9 cellular contexts compared by ENCODE assay signal in the genomic region with DNA sequence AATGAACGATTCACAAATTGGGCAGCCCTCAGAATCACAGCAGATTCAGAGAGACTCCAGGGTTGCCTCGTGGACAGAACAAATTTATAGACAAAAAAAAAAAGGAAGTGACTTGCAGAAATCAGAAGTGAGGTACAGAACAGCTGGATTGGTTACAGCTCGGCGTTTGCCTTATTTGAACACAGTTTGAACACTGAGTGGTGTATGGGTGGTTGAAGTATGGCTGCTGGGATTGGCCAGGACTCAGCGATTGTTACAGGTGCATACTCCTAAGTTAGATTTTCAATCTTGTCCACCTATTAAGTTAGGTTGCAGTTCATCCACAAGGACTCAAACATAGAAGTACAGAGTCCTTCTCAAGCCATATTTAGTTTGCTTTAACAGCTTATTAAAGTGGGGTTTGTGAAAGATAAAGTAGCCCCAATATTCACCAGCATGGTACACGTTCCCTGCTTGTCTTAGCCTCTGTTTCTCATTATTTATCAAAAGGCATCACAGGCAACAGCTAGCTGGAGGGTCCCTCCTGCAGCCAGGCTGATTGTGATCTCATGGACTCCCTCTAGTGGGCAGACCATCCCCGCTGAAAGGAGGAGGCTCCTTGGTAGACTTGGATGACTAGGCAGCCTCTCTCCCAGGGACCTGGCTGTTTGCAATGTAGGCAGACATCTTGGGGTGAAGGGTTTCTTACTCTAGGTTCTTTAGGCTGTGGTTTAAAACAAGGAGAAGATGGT. TPM values are rescaled to one million over a fixed set of nuclear protein-coding genes. Genes with fewer than 3 reads are reported as not detected.
DNase-seq lines count a peak whose midpoint lies in the region; ATAC-seq and TF ChIP-seq lines count a peak whose summit lies in the region.
"Had no signal": no experiment of that assay in that cellular context is flagged by ENCODE, and none has a peak within 500 bp of the region (broad histone marks: within the 10 kb centered on the region; RNA-seq: fewer than 3 reads in every experiment).

No MANE protein-coding gene starts in this region.

- H3K27ac ChIP-seq in KMS-11 (no peak overlapping the region), SU-DHL-6 (ENCODE audit: low read depth, low read length) (no peak overlapping the region), left lung (no peak overlapping the region)

- H3K79me2 ChIP-seq in KMS-11 (ENCODE audit: insufficient read depth, low read depth) (no peaks in the 10 kb centered on the region), SU-DHL-6 (ENCODE audit: insufficient read depth, low read length) (no peaks in the 10 kb centered on the region)

- H3K4me1 ChIP-seq in KMS-11 (ENCODE audit: low read depth, poor library complexity, severe bottlenecking): no peaks in the 10 kb centered on the region
- H3K4me1 ChIP-seq in left lung: no peaks in the 10 kb centered on the region

- no peaks in the 10 kb centered on the region for H3F3A ChIP-seq in SU-DHL-6 (ENCODE audit: insufficient read depth)

- H4K20me1 ChIP-seq in KMS-11 (ENCODE audit: insufficient read depth) (no peaks in the 10 kb centered on the region), SU-DHL-6 (ENCODE audit: low read depth, low read length) (no peaks in the 10 kb centered on the region)

- intact Hi-C loops in left lung (cut with DNase I): no loop called here

- H3K27me3 ChIP-seq in KMS-11 (ENCODE audit: insufficient read depth, low read depth) (no peaks in the 10 kb centered on the region), SU-DHL-6 (ENCODE audit: low read length) (no peaks in the 10 kb centered on the region), left lung (no peaks in the 10 kb centered on the region)

- H3K36me3 ChIP-seq in KMS-11 (ENCODE audit: insufficient read depth): no peaks in the 10 kb centered on the region
- H3K36me3 ChIP-seq in SU-DHL-6 (ENCODE audit: low read length): peaks cover 3% of the 10 kb centered on the region; the same call in 1 of the 2 replicates
- no peaks in the 10 kb centered on the region for H3K36me3 ChIP-seq in left lung

- H3K4me2 ChIP-seq in KMS-11 (no peak overlapping the region), SU-DHL-6 (ENCODE audit: low read depth, low read length, poor library complexity, severe bottlenecking) (no peak overlapping the region)

- DNase-seq in NCI-H510A treated with DMSO at 0.1 percent for 48 hours (lab: John Stamatoyannopoulos, UW) (peak; percentile 3), NCI-H510A (lab: John Stamatoyannopoulos, UW) (no peak), cardiac fibroblast (ENCODE audit: low read depth in 2 of 2) (peak; percentile 78 to 80), left lung (no peak)
- DNase-seq in stimulated activated CD8-positive, alpha-beta memory T cell treated with anti-CD3 and anti-CD28 coated beads, Interleukin-12 subunit alpha, Interleukin-12 subunit beta, amount 100 ng/mL, for 24 hours (ENCODE audit: extremely low read depth): peak; percentile 11

- ATAC-seq in left lung: peak; percentile 96
- no peak for ATAC-seq in GM19467 (IDR thresholded peaks at IDR 0.05; ENCODE audit: unreplicated experiment)

- no peak overlapping the region for H3K4me3 ChIP-seq in KMS-11 (IDR thresholded peaks at IDR 0.05; ENCODE audit: insufficient read depth, low read depth, low read length)
- no peak overlapping the region for H3K4me3 ChIP-seq in SU-DHL-6 (ENCODE audit: insufficient read depth, low read length, poor library complexity, severe bottlenecking)
- no peak overlapping the region for H3K4me3 ChIP-seq in cardiac fibroblast (replicated peaks in 1 of 2; ENCODE audit: low read depth in 2 of 2, low read length in 2 of 2)
- no peak overlapping the region for H3K4me3 ChIP-seq in left lung

- H2AFZ ChIP-seq in KMS-11 (ENCODE audit: low read depth) (no peak overlapping the region), SU-DHL-6 (ENCODE audit: low read depth, low read length, severe bottlenecking) (no peak overlapping the region)

- H3K9ac ChIP-seq in KMS-11 (no peak overlapping the region), SU-DHL-6 (ENCODE audit: low read length) (no peak overlapping the region)

- H3K9me2 ChIP-seq in SU-DHL-6 (replicated peaks; ENCODE audit: insufficient read depth, low read length): no peaks in the 10 kb centered on the region

- peak; percentile 77 for TF ChIP-seq CTCF in KMS-11 (conservative IDR thresholded peaks at IDR 0.05; ENCODE audit: low read depth, low read length)
- TF ChIP-seq CTCF in SU-DHL-6 (IDR thresholded peaks at IDR 0.05; ENCODE audit: insufficient read depth, low read length, poor library complexity, severe bottlenecking): peak; percentile 56
- peak; percentile 88 for TF ChIP-seq CTCF in cardiac fibroblast (IDR thresholded peaks at IDR 0.05; ENCODE audit: low read depth, low read length)
- TF ChIP-seq CTCF in left lung (IDR thresholded peaks at IDR 0.05): peak; percentile 62 to 71

- H3K9me3 ChIP-seq in SU-DHL-6 (ENCODE audit: insufficient read depth, low read length) (peaks cover 15% of the 10 kb centered on the region; the same call in 1 of the 2 replicates), left lung (peaks cover 0 to 14% of the 10 kb centered on the region in 2 donors)

RNA-seq across cellular contexts. Expression of gene ALDH1L1, which starts 17.6 kb away (rescaled TPM):
- total RNA-seq in left lung: 1 to 10 TPM in 1 of 2 donors, under 1 TPM in 1; 0.90 to 1.8 TPM
- total RNA-seq: CD8-positive, alpha-beta memory T cell had no signal

Comparison
In these comparisons a context has a peak if more than half of its experiments do, and no peak if none do; other contexts are left out.
1. DNase-seq: peak in NCI-H510A treated with DMSO at 0.1 percent for 48 hours (single experiment), cardiac fibroblast (2 of 2) and stimulated activated CD8-positive, alpha-beta memory T cell treated with anti-CD3 and anti-CD28 coated beads, Interleukin-12 subunit alpha, Interleukin-12 subunit beta, amount 100 ng/mL, for 24 hours (single experiment); none in NCI-H510A (single experiment) and left lung (0 of 2).
2. Peak in every context shown above with its lines, with median percentiles within 50 percentile points of each other: CTCF ChIP-seq.